In genomic region chr5:65925094-65925600, GRCh38 we compare ENCODE assay signal across 8 cellular contexts. TPM values are rescaled to one million over a fixed set of nuclear protein-coding genes. Genes with fewer than 3 reads are reported as not detected.
DNase-seq lines count a peak whose midpoint lies in the region; ATAC-seq and TF ChIP-seq lines count a peak whose summit lies in the region.

No MANE protein-coding gene starts in this region.

- no peaks in the 10 kb centered on the region for H3K27me3 Mint-ChIP-seq in T-helper 17 cell

- H3K27me3 ChIP-seq in ascending aorta, result no peaks in the 10 kb centered on the region

- CTCF ChIA-PET in HEK293 (lab: Yijun Ruan, JAX), result no interaction called here

- TF ChIP-seq CTCF in GM12864 (IDR thresholded peaks at IDR 0.05; ENCODE audit: low read depth, low read length, missing control alignments), result no peak
- no peak for TF ChIP-seq CTCF in HEK293 (tag by site-specific recombination; IDR thresholded peaks at IDR 0.05)
- no peak for TF ChIP-seq CTCF in ascending aorta (IDR thresholded peaks at IDR 0.05)

- peaks cover 6% of the 10 kb centered on the region for H3K4me1 ChIP-seq in HEK293 (ENCODE audit: control insufficient read depth, insufficient read depth, low read length)
- peaks cover 0 to 4% of the 10 kb centered on the region in 2 donors for H3K4me1 ChIP-seq in ascending aorta

- peaks cover 20% of the 10 kb centered on the region for H3K4me1 Mint-ChIP-seq in T-helper 17 cell

- H3K4me3 Mint-ChIP-seq in T-helper 17 cell, result peak overlapping the region; percentile 89

- peak overlapping the region; percentile 97 for H3K27ac ChIP-seq in HEK293 (ENCODE audit: extremely low read depth, low read depth, low read length)
- H3K27ac ChIP-seq in ascending aorta, result peak overlapping the region; percentile 98 to 100

- H3K4me3 ChIP-seq in GM12864 (ENCODE audit: low read depth, low read length) (peak overlapping the region; percentile 99), HEK293 (ENCODE audit: low read depth, low read length) (peak overlapping the region; percentile 60), ascending aorta (peak overlapping the region; percentile 97 to 99), skeletal muscle cell (ENCODE audit: low read depth, low read length) (peak overlapping the region; percentile 67)

- peak; percentile 67 for ATAC-seq in T-helper 17 cell

- DNase-seq in GM12864 (ENCODE audit: low read depth) (peak; percentile 78), MV-4-11 (lab: John Stamatoyannopoulos, UW) (peak; percentile 86), T-helper 17 cell (peak; percentile 54 to 68 (median 56)), ascending aorta (ENCODE audit: low spot score in 2 of 2) (peak; percentile 33 to 81), hippocampal formation (lab: John Stamatoyannopoulos, UW) (peak; percentile 62 to 83), skeletal muscle cell (ENCODE audit: low read depth) (peak; percentile 70), NCI-H446 (lab: John Stamatoyannopoulos, UW) (no peak)

- no peaks in the 10 kb centered on the region for H3K9me3 ChIP-seq in HEK293 (ENCODE audit: control insufficient read depth, insufficient read depth, low read depth, low read length)
- H3K9me3 ChIP-seq in T-helper 17 cell (ENCODE audit: control insufficient read depth, low read length, poor library complexity, severe bottlenecking), result no peaks in the 10 kb centered on the region
- H3K9me3 ChIP-seq in ascending aorta, result no peaks in the 10 kb centered on the region

- intact Hi-C loops in ascending aorta (cut with DNase I), result loop anchor here (1.0 to 10.0 kb wide), 4 partner anchors 200 to 888 kb away; partner anchors contain the start of genes NLN, SGTB, SHLD3 and SREK1

- no peaks in the 10 kb centered on the region for H3K36me3 Mint-ChIP-seq in T-helper 17 cell (ENCODE audit: low read depth)

- peak overlapping the region; percentile 96 for H3K27ac Mint-ChIP-seq in T-helper 17 cell

- POLR2A ChIA-PET in HEK293 (lab: Yijun Ruan, JAX), result interaction anchor here (1.3 to 1.6 kb wide), 4 partner anchors 11 to 203 kb away, joined by 3 to 4 read pairs (median 4); partner anchors contain the start of gene NLN

- no peaks in the 10 kb centered on the region for H3K36me3 ChIP-seq in HEK293 (ENCODE audit: control insufficient read depth in 2 of 2, insufficient read depth in 1 of 2, low read length in 2 of 2)
- no peaks in the 10 kb centered on the region for H3K36me3 ChIP-seq in ascending aorta

TF ChIP-seq in HEK293, 187 proteins besides CTCF, POLR2A, EP300 and RAD21 (continues in another document):
- TF ChIP-seq ZNF449 (tag by site-specific recombination; IDR thresholded peaks at IDR 0.05) (no peak), ZNF776 (tag by site-specific recombination; IDR thresholded peaks at IDR 0.05; ENCODE audit: borderline replicate concordance) (no peak), ZNF121 (tag by site-specific recombination; IDR thresholded peaks at IDR 0.05) (no peak), ZNF629 (tag by site-specific recombination; IDR thresholded peaks at IDR 0.05) (peak; percentile 33; the same call in 1 of the 2 replicates), SCRT2 (tag by site-specific recombination; IDR thresholded peaks at IDR 0.05) (peak; percentile 22), ZNF140 (tag by site-specific recombination; IDR thresholded peaks at IDR 0.05) (no peak), SP7 (tag by site-specific recombination; IDR thresholded peaks at IDR 0.05) (peak; percentile 9; the same call in 1 of the 2 replicates), ZNF394 (tag by site-specific recombination; IDR thresholded peaks at IDR 0.05; ENCODE audit: borderline replicate concordance) (peak; percentile 15; the same call in 1 of the 2 replicates), KLF1 (tag by site-specific recombination; IDR thresholded peaks at IDR 0.05) (no peak), ZNF560 (tag by site-specific recombination; IDR thresholded peaks at IDR 0.05; ENCODE audit: borderline replicate concordance) (no peak), ZNF707 (tag by site-specific recombination; IDR thresholded peaks at IDR 0.05) (no peak), YY1 (tag by site-specific recombination; IDR thresholded peaks at IDR 0.05) (0 out of 2 replicates have a peak, but pooled peaks have one; percentile 7), ZNF174 (tag by site-specific recombination; IDR thresholded peaks at IDR 0.05) (no peak), ZNF660 (tag by site-specific recombination; IDR thresholded peaks at IDR 0.05) (peak; percentile 26; the same call in 1 of the 2 replicates), ZNF692 (tag by site-specific recombination; IDR thresholded peaks at IDR 0.05) (peak; percentile 53), ZNF341 (tag by site-specific recombination; IDR thresholded peaks at IDR 0.05; ENCODE audit: low read depth) (peak; percentile 33), ZNF473 (tag by site-specific recombination; IDR thresholded peaks at IDR 0.05) (no peak), ZNF335 (tag by site-specific recombination; conservative IDR thresholded peaks at IDR 0.05) (peak; percentile 70), ZNF391 (tag by site-specific recombination; IDR thresholded peaks at IDR 0.05; ENCODE audit: borderline replicate concordance, low read depth) (no peak), ZNF416 (tag by site-specific recombination; IDR thresholded peaks at IDR 0.05) (no peak), ZBTB48 (tag by site-specific recombination; IDR thresholded peaks at IDR 0.05) (peak; percentile 18; the same call in 1 of the 2 replicates), KLF10 (tag by site-specific recombination; IDR thresholded peaks at IDR 0.05) (no peak)
- TF ChIP-seq, protein P1, sequence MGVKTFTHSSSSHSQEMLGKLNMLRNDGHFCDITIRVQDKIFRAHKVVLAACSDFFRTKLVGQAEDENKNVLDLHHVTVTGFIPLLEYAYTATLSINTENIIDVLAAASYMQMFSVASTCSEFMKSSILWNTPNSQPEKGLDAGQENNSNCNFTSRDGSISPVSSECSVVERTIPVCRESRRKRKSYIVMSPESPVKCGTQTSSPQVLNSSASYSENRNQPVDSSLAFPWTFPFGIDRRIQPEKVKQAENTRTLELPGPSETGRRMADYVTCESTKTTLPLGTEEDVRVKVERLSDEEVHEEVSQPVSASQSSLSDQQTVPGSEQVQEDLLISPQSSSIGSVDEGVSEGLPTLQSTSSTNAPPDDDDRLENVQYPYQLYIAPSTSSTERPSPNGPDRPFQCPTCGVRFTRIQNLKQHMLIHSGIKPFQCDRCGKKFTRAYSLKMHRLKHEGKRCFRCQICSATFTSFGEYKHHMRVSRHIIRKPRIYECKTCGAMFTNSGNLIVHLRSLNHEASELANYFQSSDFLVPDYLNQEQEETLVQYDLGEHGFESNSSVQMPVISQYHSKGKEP (tag by site-specific recombination; IDR thresholded peaks at IDR 0.05), result peak; percentile 79
- TF ChIP-seq, protein P2, sequence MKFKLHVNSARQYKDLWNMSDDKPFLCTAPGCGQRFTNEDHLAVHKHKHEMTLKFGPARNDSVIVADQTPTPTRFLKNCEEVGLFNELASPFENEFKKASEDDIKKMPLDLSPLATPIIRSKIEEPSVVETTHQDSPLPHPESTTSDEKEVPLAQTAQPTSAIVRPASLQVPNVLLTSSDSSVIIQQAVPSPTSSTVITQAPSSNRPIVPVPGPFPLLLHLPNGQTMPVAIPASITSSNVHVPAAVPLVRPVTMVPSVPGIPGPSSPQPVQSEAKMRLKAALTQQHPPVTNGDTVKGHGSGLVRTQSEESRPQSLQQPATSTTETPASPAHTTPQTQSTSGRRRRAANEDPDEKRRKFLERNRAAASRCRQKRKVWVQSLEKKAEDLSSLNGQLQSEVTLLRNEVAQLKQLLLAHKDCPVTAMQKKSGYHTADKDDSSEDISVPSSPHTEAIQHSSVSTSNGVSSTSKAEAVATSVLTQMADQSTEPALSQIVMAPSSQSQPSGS (tag by site-specific recombination; IDR thresholded peaks at IDR 0.05; ENCODE audit: low read depth), result no peak
- TF ChIP-seq, protein P3, sequence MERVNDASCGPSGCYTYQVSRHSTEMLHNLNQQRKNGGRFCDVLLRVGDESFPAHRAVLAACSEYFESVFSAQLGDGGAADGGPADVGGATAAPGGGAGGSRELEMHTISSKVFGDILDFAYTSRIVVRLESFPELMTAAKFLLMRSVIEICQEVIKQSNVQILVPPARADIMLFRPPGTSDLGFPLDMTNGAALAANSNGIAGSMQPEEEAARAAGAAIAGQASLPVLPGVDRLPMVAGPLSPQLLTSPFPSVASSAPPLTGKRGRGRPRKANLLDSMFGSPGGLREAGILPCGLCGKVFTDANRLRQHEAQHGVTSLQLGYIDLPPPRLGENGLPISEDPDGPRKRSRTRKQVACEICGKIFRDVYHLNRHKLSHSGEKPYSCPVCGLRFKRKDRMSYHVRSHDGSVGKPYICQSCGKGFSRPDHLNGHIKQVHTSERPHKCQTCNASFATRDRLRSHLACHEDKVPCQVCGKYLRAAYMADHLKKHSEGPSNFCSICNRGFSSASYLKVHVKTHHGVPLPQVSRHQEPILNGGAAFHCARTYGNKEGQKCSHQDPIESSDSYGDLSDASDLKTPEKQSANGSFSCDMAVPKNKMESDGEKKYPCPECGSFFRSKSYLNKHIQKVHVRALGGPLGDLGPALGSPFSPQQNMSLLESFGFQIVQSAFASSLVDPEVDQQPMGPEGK (tag by site-specific recombination; IDR thresholded peaks at IDR 0.05), result peak; percentile 21

RNA-seq across cellular contexts. Expression of gene ERBIN, which starts 1.2 kb away (rescaled TPM):
- total RNA-seq in T-helper 17 cell (10 to 100 TPM; 96.2 to 98.6 TPM), ascending aorta (12.0 TPM)

Comparison
In these comparisons a context has a peak if more than half of its experiments do, and no peak if none do; other contexts are left out.
1. DNase-seq: peak in GM12864 (single experiment), MV-4-11 (single experiment), T-helper 17 cell (3 of 3), ascending aorta (2 of 2), hippocampal formation (2 of 2) and skeletal muscle cell (single experiment); none in NCI-H446 (0 of 2).
2. Peak in every context shown above with its lines, with median percentiles within 50 percentile points of each other: H3K4me3 ChIP-seq.